Comparison of ENCODE assay signal across 21 cellular contexts in the genomic region with DNA sequence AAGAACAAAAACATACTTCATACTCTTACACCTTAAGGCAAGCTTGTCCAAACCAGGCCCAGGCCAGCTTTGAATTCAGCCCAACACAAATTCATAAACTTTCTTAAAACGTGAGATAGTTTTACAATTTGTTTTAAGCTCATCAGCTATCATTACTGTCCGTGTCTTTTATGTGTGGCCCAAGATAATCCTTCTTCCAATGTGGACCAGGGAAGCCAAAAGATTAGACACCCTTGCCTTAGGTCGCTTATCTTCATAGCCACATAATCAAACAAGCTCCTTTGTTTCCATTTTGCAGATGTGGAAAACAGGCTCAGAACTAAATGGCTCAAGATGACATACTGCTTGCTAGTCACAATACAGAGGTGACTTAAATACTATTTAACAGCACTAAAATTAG. TPM values are rescaled to one million over a fixed set of nuclear protein-coding genes. Genes with fewer than 3 reads are reported as not detected.
DNase-seq lines count a peak whose midpoint lies in the region; ATAC-seq, FAIRE-seq and TF ChIP-seq lines count a peak whose summit lies in the region.
"Had no signal": no experiment of that assay in that cellular context is flagged by ENCODE, and none has a peak within 500 bp of the region (broad histone marks: within the 10 kb centered on the region; RNA-seq: fewer than 3 reads in every experiment).

No MANE protein-coding gene starts in this region.

- no peak overlapping the region for H2BK15ac ChIP-seq in H1 (ENCODE audit: low read length)

- H3K27ac Mint-ChIP-seq in Caco-2 (ENCODE audit: unreplicated experiment) (peak overlapping the region; percentile 96), neural crest cell (ENCODE audit: unreplicated experiment) (no peak overlapping the region)
- H3K27ac Mint-ChIP-seq: CD4-positive, alpha-beta T cell had no signal

- H3K4me1 ChIP-seq in Caco-2, result peaks cover 38% of the 10 kb centered on the region
- peaks cover 44% of the 10 kb centered on the region for H3K4me1 ChIP-seq in HUES64 (ENCODE audit: insufficient read depth, low read length)
- peaks cover 7 to 27% (median 22%) of the 10 kb centered on the region in 4 experiments for H3K4me1 ChIP-seq in H1 (replicated peaks in 1 of 4; ENCODE audit: control insufficient read depth in 3 of 4, insufficient read depth in 4 of 4, low read length in 3 of 4)
- H3K4me1 ChIP-seq: BE2C, SJCRH30 had no signal

- H2BK5ac ChIP-seq in H1 (ENCODE audit: low read depth, low read length), result no peak overlapping the region

- H3K9me3 Mint-ChIP-seq in Caco-2 (ENCODE audit: unreplicated experiment) (no peaks in the 10 kb centered on the region), neural crest cell (no peaks in the 10 kb centered on the region)
- H3K9me3 Mint-ChIP-seq: CD4-positive, alpha-beta T cell had no signal

- no peak overlapping the region for H2AK5ac ChIP-seq in H1 (ENCODE audit: low read depth, low read length)

- CTCF ChIA-PET in Caco-2 (lab: Charles Lee), result interaction anchor here (0.6 to 2.5 kb wide), 8 partner anchors 21 to 1153 kb away, joined by 3 to 31 read pairs (median 10); partner anchors contain the start of gene ATP9A
- CTCF ChIA-PET in H1 (lab: Charles Lee; ENCODE audit: partially characterized antibody), result interaction anchor here (1.3 to 2.3 kb wide), 2 partner anchors 9 to 96 kb away, joined by 5 to 6 read pairs; no protein-coding TSS in a partner anchor

- TF ChIP-seq POLR2A in H1 (IDR thresholded peaks at IDR 0.05; ENCODE audit: control extremely low read depth in 1 of 2, low read depth in 2 of 2, low read length in 2 of 2), result no peak

- H3K14ac ChIP-seq in H1 (ENCODE audit: insufficient read length), result no peak overlapping the region

- peaks cover 2% of the 10 kb centered on the region for H3K36me3 ChIP-seq in Caco-2 (ENCODE audit: control insufficient read depth, insufficient read depth, low read length)
- H3K36me3 ChIP-seq in HUES64 (ENCODE audit: insufficient read depth, low read length), result peaks cover 51% of the 10 kb centered on the region
- H3K36me3 ChIP-seq in H1 (ENCODE audit: control insufficient read depth in 2 of 4, insufficient read depth in 4 of 4, low read length in 3 of 4), result peaks cover 9 to 61% (median 14%) of the 10 kb centered on the region in 4 experiments
- H3K36me3 ChIP-seq: BE2C, HAP-1, SJCRH30 had no signal

- peak in 1 of 2 experiments; percentile 27 for DNase-seq in Caco-2
- DNase-seq in H1 (ENCODE audit: low read depth in 1 of 2, low spot score in 2 of 2), result no peak
- DNase-seq in neural crest cell (ENCODE audit: low read depth, low spot score), result no peak
- no peak for DNase-seq in iPS-NIHi7 (ENCODE audit: extremely low spot score)
- DNase-seq in NAMALWA (ENCODE audit: low spot score), result no peak
- no peak for DNase-seq in NCI-H1417 treated with DMSO at 0.1 percent for 48 hours (lab: John Stamatoyannopoulos, UW)
- DNase-seq: BE2C; CD4-positive, alpha-beta T cell; DMS53; EL; NCI-H1105 treated with DMSO at 0.1 percent for 48 hours; NCI-H1694 treated with DMSO at 0.1 percent for 48 hours; NCI-H345; NCI-H524 treated with DMSO at 0.1 percent for 48 hours; PC-9; SJCRH30 had no signal

- H3K23ac ChIP-seq in H1 (ENCODE audit: insufficient read length), result no peak overlapping the region

- intact Hi-C loops in Caco-2 (cut with micrococcal nuclease; ENCODE audit: unreplicated experiment), result no loop called here

- no peaks in the 10 kb centered on the region for H3K9me3 ChIP-seq in Caco-2
- H3K9me3 ChIP-seq in HUES64 (ENCODE audit: insufficient read depth, low read depth, low read length), result no peaks in the 10 kb centered on the region
- no peaks in the 10 kb centered on the region for H3K9me3 ChIP-seq in H1 (ENCODE audit: insufficient read depth in 2 of 2, low read depth in 1 of 2, low read length in 1 of 2)
- H3K9me3 ChIP-seq: BE2C, HAP-1, SJCRH30 had no signal

- peaks cover 7% of the 10 kb centered on the region for H3K23me2 ChIP-seq in H1 (ENCODE audit: low read depth, low read length)

- no peak overlapping the region for H2BK12ac ChIP-seq in H1 (ENCODE audit: low read depth, low read length)

- TF ChIP-seq CTCF in Caco-2 (IDR thresholded peaks at IDR 0.05; ENCODE audit: insufficient read depth in 1 of 2, low read depth in 1 of 2, low read length in 1 of 2, severe bottlenecking in 1 of 2, unreplicated experiment in 1 of 2) (no peak), H1 (IDR thresholded peaks at IDR 0.05; ENCODE audit: control extremely low read depth in 1 of 3, insufficient read depth in 1 of 3, low read depth in 1 of 3, low read length in 3 of 3) (no peak), neural crest cell (conservative IDR thresholded peaks at IDR 0.05) (no peak)

- peaks cover 38 to 45% of the 10 kb centered on the region in 2 experiments for H4K20me1 ChIP-seq in H1 (replicated peaks in 1 of 2; ENCODE audit: control insufficient read depth in 1 of 2, insufficient read depth in 2 of 2, low read length in 2 of 2)

- WGBS in HUES64, result 86% methylated on average over 3 of the region's 3 CpGs
- 64% methylated on average over 3 of the region's 3 CpGs; no CpG with 5 or more reads in 1 of the 2 experiments for WGBS in H1 (ENCODE audit: extremely low coverage in 1 of 2, insufficient coverage in 1 of 2, insufficient read length in 1 of 2, insufficient replicate concordance in 2 of 2, low coverage in 1 of 2, low lambda C conversion rate in 2 of 2, missing lambda C conversion rate in 1 of 2), 2 experiments

- H3K4ac ChIP-seq in H1 (replicated peaks; ENCODE audit: insufficient read length, low read depth, low read length), result no peak overlapping the region

- no TSS peak for BruUV-seq in Caco-2 (replicated peaks; lab: Mats Ljungman, UMichigan)

- H3K4me3 ChIP-seq in Caco-2 (ENCODE audit: low read depth, low read length) (no peak overlapping the region), HUES64 (ENCODE audit: low read length) (0 out of 2 replicates have a peak overlapping the region, but pooled peaks have one; percentile 76), H1 (ENCODE audit: extremely low read depth in 1 of 4, insufficient read depth in 2 of 4, low read depth in 3 of 4, low read length in 4 of 4) (peak overlapping the region in 1 of 4 experiments; percentile 99; a peak in 1 of 8 replicates)
- H3K4me3 ChIP-seq: GM12878, HAP-1, PC-9, SJCRH30 had no signal

- POLR2A ChIA-PET in Caco-2 (lab: Charles Lee), result interaction anchor here (0.6 kb wide), 2 partner anchors 13 to 21 kb away, joined by 3 to 5 read pairs; no protein-coding TSS in a partner anchor
- POLR2A ChIA-PET in H1 (lab: Charles Lee; ENCODE audit: partially characterized antibody), result interaction anchor here (0.7 to 1.5 kb wide), 6 partner anchors 8 to 171 kb away, joined by 3 to 12 read pairs (median 4); no protein-coding TSS in a partner anchor

- no peak for TF ChIP-seq EP300 in H1 (IDR thresholded peaks at IDR 0.05; ENCODE audit: borderline replicate concordance in 1 of 2, low read depth in 2 of 2, low read length in 2 of 2)

- no peak overlapping the region for H3K18ac ChIP-seq in H1 (ENCODE audit: extremely low read depth, low read length)

- H3K4me1 Mint-ChIP-seq in Caco-2 (ENCODE audit: low read depth, unreplicated experiment) (peaks cover 54% of the 10 kb centered on the region), neural crest cell (peaks cover 53% of the 10 kb centered on the region)

- H3K9ac ChIP-seq in HUES64 (ENCODE audit: low read depth, low read length), result peak overlapping the region; percentile 7; the same call in 1 of the 2 replicates
- H3K9ac ChIP-seq in H1 (replicated peaks in 1 of 4; ENCODE audit: extremely low read depth in 1 of 4, low read depth in 3 of 4, low read length in 3 of 4), result 0 out of 7 replicates have a peak overlapping the region, but pooled peaks of 1 of the 4 experiments have one; percentile 14

- H3K36me3 Mint-ChIP-seq in Caco-2 (ENCODE audit: insufficient read depth, unreplicated experiment) (peaks cover 61% of the 10 kb centered on the region), neural crest cell (ENCODE audit: low read depth) (peaks cover 5% of the 10 kb centered on the region)

- H2BK20ac ChIP-seq in H1 (ENCODE audit: low read length), result no peak overlapping the region

- peak overlapping the region; percentile 99 for H3K27ac ChIP-seq in HUES64 (ENCODE audit: low read depth, low read length)
- H3K27ac ChIP-seq in H1 (ENCODE audit: low read depth, low read length), result no peak overlapping the region
- H3K27ac ChIP-seq: PC-9, SJCRH30 had no signal

- H3K4me2 ChIP-seq in H1 (ENCODE audit: insufficient read depth in 1 of 2, low read depth in 2 of 2, low read length in 2 of 2), result peak overlapping the region; percentile 22 to 99; a peak in 3 of 4 replicates

- peaks cover 64 to 99% of the 10 kb centered on the region in 2 experiments for H3K79me2 ChIP-seq in H1 (ENCODE audit: control insufficient read depth in 1 of 2, insufficient read depth in 2 of 2, low read length in 2 of 2)

- H3K27me3 Mint-ChIP-seq in Caco-2 (ENCODE audit: insufficient read depth, unreplicated experiment) (no peaks in the 10 kb centered on the region), neural crest cell (ENCODE audit: low read depth) (no peaks in the 10 kb centered on the region)

- H2AFZ ChIP-seq in H1 (ENCODE audit: low read length), result no peak overlapping the region
- H2AFZ ChIP-seq: PC-9 had no signal

- H3K27me3 ChIP-seq in Caco-2 (replicated peaks; ENCODE audit: control insufficient read depth, insufficient read depth, low read length), result no peaks in the 10 kb centered on the region
- no peaks in the 10 kb centered on the region for H3K27me3 ChIP-seq in HUES64 (ENCODE audit: insufficient read depth, low read length)
- no peaks in the 10 kb centered on the region for H3K27me3 ChIP-seq in H1 (replicated peaks in 1 of 4; ENCODE audit: control insufficient read depth in 3 of 4, extremely low read depth in 1 of 4, insufficient read depth in 3 of 4, low read length in 3 of 4)

- H3K4me3 Mint-ChIP-seq in Caco-2 (ENCODE audit: unreplicated experiment), result peak overlapping the region; percentile 98
- peak overlapping the region; percentile 31 for H3K4me3 Mint-ChIP-seq in neural crest cell
- H3K4me3 Mint-ChIP-seq: CD4-positive, alpha-beta T cell had no signal

- H4K8ac ChIP-seq in H1 (ENCODE audit: extremely low read depth, insufficient read depth, low read length), result no peak overlapping the region

- H3K56ac ChIP-seq in H1 (replicated peaks; ENCODE audit: insufficient read length, low read depth, low read length), result no peak overlapping the region

- no peak for TF ChIP-seq RAD21 in H1 (IDR thresholded peaks at IDR 0.05 in 1 of 2, conservative IDR thresholded peaks at IDR 0.05 in 1 of 2; ENCODE audit: low read depth in 2 of 2, low read length in 2 of 2)

- no peak for FAIRE-seq in H1 (lab: Jason Lieb, UNC)
- FAIRE-seq: GM12878 had no signal

- H4K5ac ChIP-seq in H1 (ENCODE audit: insufficient read length, low read depth, low read length), result no peak overlapping the region

- no peak overlapping the region for H4K91ac ChIP-seq in H1 (replicated peaks; ENCODE audit: insufficient read length, low read length)

- ATAC-seq in GM21619 (IDR thresholded peaks at IDR 0.05; ENCODE audit: unreplicated experiment), result no peak
- ATAC-seq: GM12878 had no signal

- H3K79me1 ChIP-seq in H1 (ENCODE audit: low read depth, low read length), result peaks cover 8% of the 10 kb centered on the region

- H2BK120ac ChIP-seq in H1 (replicated peaks; ENCODE audit: low read depth, low read length), result no peak overlapping the region

RNA-seq across cellular contexts. Expression of gene SALL4, which starts 6.0 kb away (rescaled TPM):
- 75.8 and 84.5 TPM in 2 replicates for total RNA-seq in Caco-2 (2022)
- 79.4 TPM for polyA plus RNA-seq in HUES64 (2013, experiment 1 of 2)
- 78.7 TPM for polyA plus RNA-seq in HUES64 (2013, experiment 2 of 2)
- total RNA-seq in H1 (2021; fragmentation: NEBNext Ultra II Directional; extraction: Animal tissue kit (Norgen Biotek cat#: 25700)), result 231 and 235 TPM in 2 replicates
- polyA plus RNA-seq in H1 (2011; rRNA removed), result 108 and 112 TPM in 2 replicates
- polyA plus RNA-seq in H1 (2011; cell fraction: cytosol; rRNA removed), result 112 TPM
- polyA plus RNA-seq in H1 (2011; cell fraction: nucleus; rRNA removed), result 154 TPM
- polyA plus RNA-seq in H1 (2012, experiment 1 of 2), result 110 to 133 TPM (median 122 TPM) in 4 replicates
- polyA plus RNA-seq in H1 (2012, experiment 2 of 2), result 27.8 TPM
- polyA plus RNA-seq in H1 (2013, experiment 1 of 2), result 105 TPM
- 96.6 TPM for polyA plus RNA-seq in H1 (2013, experiment 2 of 2)
- polyA minus RNA-seq in H1 (2011; rRNA and poly(A)+ RNA removed), result 306 and 384 TPM in 2 replicates
- 215 TPM for polyA minus RNA-seq in H1 (2011; cell fraction: cytosol; rRNA and poly(A)+ RNA removed)
- polyA minus RNA-seq in H1 (2011; cell fraction: nucleus; rRNA and poly(A)+ RNA removed), result 147 TPM
- total RNA-seq in neural crest cell, result 90.7 and 91.1 TPM in 2 replicates
- total RNA-seq: A172, SJCRH30 had no signal

RNA-seq across cellular contexts. Expression of gene ATP9A, which starts 28.1 kb away (rescaled TPM):
- total RNA-seq in Caco-2 (2022) (102 and 104 TPM in 2 replicates), neural crest cell (38.9 and 39.0 TPM in 2 replicates)
- polyA plus RNA-seq in HUES64 (2013, experiment 1 of 2), result 3.9 TPM
- 5.2 TPM for polyA plus RNA-seq in HUES64 (2013, experiment 2 of 2)
- total RNA-seq in H1 (2021; fragmentation: NEBNext Ultra II Directional; extraction: Animal tissue kit (Norgen Biotek cat#: 25700)), result 6.4 and 7.7 TPM in 2 replicates
- polyA plus RNA-seq in H1 (2011; rRNA removed), result 4.6 and 5.0 TPM in 2 replicates
- 4.6 TPM for polyA plus RNA-seq in H1 (2011; cell fraction: cytosol; rRNA removed)
- polyA plus RNA-seq in H1 (2011; cell fraction: nucleus; rRNA removed), result 6.1 TPM
- polyA plus RNA-seq in H1 (2012, experiment 1 of 2), result 5.0 to 6.7 TPM (median 5.6 TPM) in 4 replicates
- 0.60 TPM for polyA plus RNA-seq in H1 (2012, experiment 2 of 2)
- 4.0 TPM for polyA plus RNA-seq in H1 (2013, experiment 1 of 2)
- 4.1 TPM for polyA plus RNA-seq in H1 (2013, experiment 2 of 2)
- 14.9 and 20.6 TPM in 2 replicates for polyA minus RNA-seq in H1 (2011; rRNA and poly(A)+ RNA removed)
- 7.3 TPM for polyA minus RNA-seq in H1 (2011; cell fraction: cytosol; rRNA and poly(A)+ RNA removed)
- polyA minus RNA-seq in H1 (2011; cell fraction: nucleus; rRNA and poly(A)+ RNA removed), result 8.1 TPM
